Comparison of ENCODE assay signal across 31 cellular contexts in the genomic region with DNA sequence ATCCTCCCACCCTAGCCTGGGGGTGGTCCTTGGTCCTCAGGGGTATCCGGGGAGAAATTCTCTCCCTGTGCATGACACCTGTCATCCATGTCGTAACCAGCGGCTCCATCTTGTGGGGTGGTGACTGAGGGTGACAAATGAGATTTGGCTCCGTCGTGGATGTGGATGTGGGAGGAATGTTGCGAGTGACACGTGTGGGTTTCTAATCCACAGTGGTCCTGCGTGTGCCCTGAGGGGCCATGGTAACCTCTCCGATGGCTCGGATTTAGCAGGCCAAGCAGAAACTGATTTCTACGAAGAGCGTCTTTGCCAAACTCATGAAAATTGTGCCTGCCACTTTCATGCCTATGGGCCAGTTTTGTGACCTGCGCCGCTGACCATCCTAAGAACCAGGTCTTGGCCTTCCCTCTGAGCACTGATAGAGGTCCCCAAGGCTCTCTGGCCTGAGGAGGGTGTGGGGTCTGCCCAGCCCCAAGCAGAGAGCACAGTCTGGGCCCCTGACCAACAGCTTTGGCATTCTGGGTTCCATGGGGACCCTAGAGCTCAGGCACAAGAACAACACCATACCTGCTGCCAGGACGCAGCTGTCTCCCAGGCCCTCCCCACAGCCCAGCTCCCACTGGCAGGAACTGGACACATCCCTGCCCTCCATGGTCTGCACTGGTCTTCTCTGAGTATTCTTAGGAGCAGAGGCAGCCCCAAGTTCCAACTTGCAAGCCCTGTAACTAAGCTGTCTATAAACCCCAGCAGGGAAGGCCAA.
"Had no signal": no experiment of that assay in that cellular context is flagged by ENCODE, and none has a peak within 500 bp of the region (broad histone marks: within the 10 kb centered on the region; RNA-seq: fewer than 3 reads in every experiment).

No MANE protein-coding gene starts in this region.

- H3K27me3 Mint-ChIP-seq: dendritic cell treated with granulocyte-macrophage colony-stimulating factor and Interleukin-4, amounts not matched to agents 40 ng/mL and 50 ng/mL, for 4 days; naive thymus-derived CD4-positive, alpha-beta T cell had no signal

- H3K9ac ChIP-seq: SK-N-SH had no signal

- H3K9me3 Mint-ChIP-seq: activated naive CD4-positive, alpha-beta T cell treated with anti-CD3 and anti-CD28 coated beads, Interleukin-2, amount 50 U/mL, for 72 hours; activated T-cell treated with anti-CD3 and anti-CD28 coated beads, Interleukin-2, amount 50 U/mL, for 72 hours; dendritic cell treated with granulocyte-macrophage colony-stimulating factor and Interleukin-4, amounts not matched to agents 40 ng/mL and 50 ng/mL, for 4 days; immature natural killer cell; mesothelial cell of epicardium; naive thymus-derived CD4-positive, alpha-beta T cell; neural crest cell; T-helper 1 cell treated with Interleukin-12 subunit alpha and Interleukin-12 subunit beta and Interleukin-4 antibody, amounts not matched to agents 30 μg/mL and 1 μg/mL, for 36 hours had no signal

- H3K36me3 ChIP-seq: cardiac muscle cell, transverse colon, uterus had no signal

- H3K4me3 Mint-ChIP-seq: activated T-cell treated with anti-CD3 and anti-CD28 coated beads, Interleukin-2, amount 50 U/mL, for 72 hours; dendritic cell treated with granulocyte-macrophage colony-stimulating factor and Interleukin-4, amounts not matched to agents 40 ng/mL and 50 ng/mL, for 4 days; immature natural killer cell; mesothelial cell of epicardium; naive thymus-derived CD4-positive, alpha-beta T cell; neural crest cell; T-helper 1 cell treated with Interleukin-12 subunit alpha and Interleukin-12 subunit beta and Interleukin-4 antibody, amounts not matched to agents 30 μg/mL and 1 μg/mL, for 36 hours had no signal

- FAIRE-seq: frontal cortex, TTC549 had no signal

- ATAC-seq: activated naive CD4-positive, alpha-beta T cell treated with anti-CD3 and anti-CD28 coated beads, Interleukin-2, amount 50 U/mL, for 72 hours; activated T-cell treated with anti-CD3 and anti-CD28 coated beads, Interleukin-2, amount 50 U/mL, for 72 hours; body of pancreas; naive thymus-derived CD4-positive, alpha-beta T cell; stimulated activated naive CD8-positive, alpha-beta T cell treated with anti-CD3 and anti-CD28 coated beads, Interleukin-15, Interleukin-2, amounts not matched to agents 100 U/mL and 50 U/mL, for 24 hours had no signal

- H3K36me3 Mint-ChIP-seq: activated naive CD4-positive, alpha-beta T cell treated with anti-CD3 and anti-CD28 coated beads, Interleukin-2, amount 50 U/mL, for 72 hours; immature natural killer cell; mesothelial cell of epicardium; naive thymus-derived CD4-positive, alpha-beta T cell had no signal

- H3K27ac Mint-ChIP-seq: activated T-cell treated with anti-CD3 and anti-CD28 coated beads, Interleukin-2, amount 50 U/mL, for 72 hours; dendritic cell treated with granulocyte-macrophage colony-stimulating factor and Interleukin-4, amounts not matched to agents 40 ng/mL and 50 ng/mL, for 4 days; mesothelial cell of epicardium; naive thymus-derived CD4-positive, alpha-beta T cell; progenitor cell of endocrine pancreas; T-helper 1 cell treated with Interleukin-12 subunit alpha and Interleukin-12 subunit beta and Interleukin-4 antibody, amounts not matched to agents 30 μg/mL and 1 μg/mL, for 36 hours had no signal

- H3K4me3 ChIP-seq: body of pancreas, cardiac muscle cell, testis, transverse colon, uterus had no signal

- H3K4me1 ChIP-seq: body of pancreas, testis, transverse colon, uterus had no signal

- H3K9me3 ChIP-seq: body of pancreas, SK-N-SH, testis, transverse colon, uterus had no signal

- H3K27me3 ChIP-seq: body of pancreas, cardiac muscle cell, testis, transverse colon, uterus had no signal

- DNase-seq: activated CD4-positive, alpha-beta T cell treated with anti-CD3 and anti-CD28 coated beads for 4 hours; activated CD4-positive, alpha-beta T cell treated with anti-CD3 and anti-CD28 coated beads, Interleukin-2, amount 50 U/mL, for 4 hours; activated naive CD4-positive, alpha-beta T cell; activated T-cell treated with anti-CD3 and anti-CD28 coated beads for 4 hours; activated T-cell treated with anti-CD3 and anti-CD28 coated beads, Interleukin-2, amount 50 U/mL, for 72 hours; anterior cingulate cortex; body of pancreas; hippocampal formation; immature natural killer cell; mammary epithelial cell; naive thymus-derived CD4-positive, alpha-beta T cell; retina; SK-N-SH; stimulated activated CD4-positive, alpha-beta T cell treated with anti-CD3 and anti-CD28 coated beads, Interleukin-2, amount 100 ng/mL, for 48 hours; stimulated activated naive CD8-positive, alpha-beta T cell treated with anti-CD3 and anti-CD28 coated beads, Interleukin-15, Interleukin-2, amounts not matched to agents 100 U/mL and 50 U/mL, for 24 hours; SW 1271; T-helper 9 cell; testis; transverse colon; uterus had no signal

- H3K4me1 Mint-ChIP-seq: immature natural killer cell; naive thymus-derived CD4-positive, alpha-beta T cell; neural crest cell had no signal

- H3K27ac ChIP-seq: body of pancreas, cardiac muscle cell, epithelial cell of prostate, testis, transverse colon, uterus, VCaP had no signal

- H3K4me2 ChIP-seq: SK-N-SH had no signal
